26 cellular contexts compared by ENCODE assay signal in genomic region chr1:26932536-26932935, GRCh38. TPM values are rescaled to one million over a fixed set of nuclear protein-coding genes. Genes with fewer than 3 reads are reported as not detected.
A peak's percentile ranks its signal among the peaks of the same experiment; 100 is the strongest.
DNase-seq lines count a peak whose midpoint lies in the region; ATAC-seq and TF ChIP-seq lines count a peak whose summit lies in the region.
"Had no signal": no experiment of that assay in that cellular context is flagged by ENCODE, and none has a peak within 500 bp of the region (broad histone marks: within the 10 kb centered on the region; RNA-seq: fewer than 3 reads in every experiment).

No MANE protein-coding gene starts in this region.

- H3K9me3 ChIP-seq in BLaER1 treated with 17β-estradiol and CSF1 and Interleukin-3, amounts not matched to agents 10 nM and 100 nM (replicated peaks in 1 of 11) = no peaks in the 10 kb centered on the region
- H3K9me3 ChIP-seq: A549, SJSA1 had no signal

- H4K20me1 ChIP-seq in BLaER1 treated with 17β-estradiol and CSF1 and Interleukin-3, amounts not matched to agents 10 nM and 100 nM = peaks cover 8 to 98% (median 54%) of the 10 kb centered on the region in 11 experiments; a peak in 18 of 22 replicates

- no peak overlapping the region for H3K4me3 ChIP-seq in BLaER1 treated with 17β-estradiol and CSF1 and Interleukin-3, amounts not matched to agents 10 nM and 100 nM
- no peak overlapping the region for H3K4me3 ChIP-seq in NB4 (ENCODE audit: low read depth, low read length)
- H3K4me3 ChIP-seq: A549, hepatocyte, SJSA1 had no signal

- intact Hi-C loops in natural killer cell (cut with micrococcal nuclease) = no loop called here

- ATAC-seq in GM19043 (IDR thresholded peaks at IDR 0.05; ENCODE audit: low read depth, unreplicated experiment) (peak; percentile 68), GM21786 (IDR thresholded peaks at IDR 0.05; ENCODE audit: unreplicated experiment) (no peak), natural killer cell (no peak)
- ATAC-seq in activated T-helper 17 cell treated with anti-CD3 and anti-CD28 coated beads, Interleukin-2, amount 50 U/mL, for 72 hours (replicated peaks) = no peak
- no peak for ATAC-seq in activated CD8-positive, alpha-beta memory T cell treated with anti-CD3 and anti-CD28 coated beads, Interleukin-2, amount 10 ng/mL, durations not matched to agents 7 days and 5 days
- ATAC-seq: A549; stimulated activated naive CD8-positive, alpha-beta T cell treated with anti-CD3 and anti-CD28 coated beads, Interleukin-15, amount 100 ng/mL, for 72 hours had no signal

- H3K36me3 ChIP-seq in BLaER1 treated with 17β-estradiol and CSF1 and Interleukin-3, amounts not matched to agents 10 nM and 100 nM = peaks cover 62 to 97% (median 94%) of the 10 kb centered on the region in 11 experiments

- no peak for TF ChIP-seq POLR2A in NB4 (IDR thresholded peaks at IDR 0.05; ENCODE audit: extremely low read depth, insufficient read length)

- DNase-seq in NB4 (ENCODE audit: low read depth) (peak; percentile 47), NCI-H345 (lab: John Stamatoyannopoulos, UW) (no peak), natural killer cell (no peak)
- no peak for DNase-seq in activated CD8-positive, alpha-beta memory T cell treated with anti-CD3 and anti-CD28 coated beads, Interleukin-2, amount 10 ng/mL, durations not matched to agents 7 days and 5 days
- DNase-seq: activated CD4-positive, alpha-beta T cell treated with anti-CD3 and anti-CD28 coated beads, Interleukin-2, amount 10 ng/mL, durations not matched to agents 7 days and 5 days; activated naive CD4-positive, alpha-beta T cell treated with anti-CD3 and anti-CD28 coated beads for 36 hours; activated T-cell treated with anti-CD3 and anti-CD28 coated beads for 4 hours; CD4-positive, CD25-positive, alpha-beta regulatory T cell; DMS53; kidney; midbrain; NCI-H1417 treated with DMSO at 0.1 percent for 48 hours; OCI-M1; retina; stimulated activated naive CD8-positive, alpha-beta T cell treated with anti-CD3 and anti-CD28 coated beads, Interleukin-15, amount 100 ng/mL, for 72 hours had no signal

- no peaks in the 10 kb centered on the region for H3K27me3 ChIP-seq in BLaER1 treated with 17β-estradiol and CSF1 and Interleukin-3, amounts not matched to agents 10 nM and 100 nM
- H3K27me3 ChIP-seq: hepatocyte, SJSA1 had no signal

- CTCF ChIA-PET in activated CD8-positive, alpha-beta memory T cell treated with anti-CD3 and anti-CD28 coated beads, Interleukin-2, amount 10 ng/mL, durations not matched to agents 7 days and 5 days (lab: Charles Lee) = no interaction called here

- H3K4me2 ChIP-seq in BLaER1 treated with 17β-estradiol and CSF1 and Interleukin-3, amounts not matched to agents 10 nM and 100 nM = peak overlapping the region in 7 of 11 experiments; percentile 9 to 74 (median 64); a peak in 12 of 22 replicates
- H3K4me2 ChIP-seq: A549, hepatocyte, KMS-11 had no signal

- H3K27ac Mint-ChIP-seq in activated T-helper 17 cell treated with anti-CD3 and anti-CD28 coated beads, Interleukin-2, amount 50 U/mL, for 72 hours = peak overlapping the region; percentile 38
- no peak overlapping the region for H3K27ac Mint-ChIP-seq in activated CD8-positive, alpha-beta memory T cell treated with anti-CD3 and anti-CD28 coated beads, Interleukin-2, amount 10 ng/mL, durations not matched to agents 7 days and 5 days
- H3K27ac Mint-ChIP-seq in natural killer cell = peak overlapping the region in 1 of 2 donors; percentile 36
- H3K27ac Mint-ChIP-seq: activated CD4-positive, alpha-beta T cell treated with anti-CD3 and anti-CD28 coated beads, Interleukin-2, amount 10 ng/mL, durations not matched to agents 7 days and 5 days; activated naive CD4-positive, alpha-beta T cell treated with anti-CD3 and anti-CD28 coated beads for 36 hours; CD4-positive, CD25-positive, alpha-beta regulatory T cell; stimulated activated naive CD8-positive, alpha-beta T cell treated with anti-CD3 and anti-CD28 coated beads, Interleukin-15, amount 100 ng/mL, for 72 hours had no signal

- H3K36me3 Mint-ChIP-seq in activated T-helper 17 cell treated with anti-CD3 and anti-CD28 coated beads, Interleukin-2, amount 50 U/mL, for 72 hours (ENCODE audit: low read depth) = peaks cover 80% of the 10 kb centered on the region
- H3K36me3 Mint-ChIP-seq in activated CD8-positive, alpha-beta memory T cell treated with anti-CD3 and anti-CD28 coated beads, Interleukin-2, amount 10 ng/mL, durations not matched to agents 7 days and 5 days = peaks cover 37% of the 10 kb centered on the region
- H3K36me3 Mint-ChIP-seq in natural killer cell = no peaks in the 10 kb centered on the region

- H3K27ac ChIP-seq in BLaER1 treated with 17β-estradiol and CSF1 and Interleukin-3, amounts not matched to agents 10 nM and 100 nM = peak overlapping the region in 6 of 11 experiments; percentile 34 to 70 (median 46); a peak in 11 of 22 replicates
- H3K27ac ChIP-seq: A549, hepatocyte, KMS-11, SJSA1 had no signal

- peaks cover 0 to 29% (median 15%) of the 10 kb centered on the region in 10 experiments; a peak in 15 of 20 replicates for H3K4me1 ChIP-seq in BLaER1 treated with 17β-estradiol and CSF1 and Interleukin-3, amounts not matched to agents 10 nM and 100 nM
- H3K4me1 ChIP-seq: A549, SJSA1 had no signal

- no peak overlapping the region for H3K4me3 Mint-ChIP-seq in activated T-helper 17 cell treated with anti-CD3 and anti-CD28 coated beads, Interleukin-2, amount 50 U/mL, for 72 hours
- H3K4me3 Mint-ChIP-seq in activated CD8-positive, alpha-beta memory T cell treated with anti-CD3 and anti-CD28 coated beads, Interleukin-2, amount 10 ng/mL, durations not matched to agents 7 days and 5 days = no peak overlapping the region
- no peak overlapping the region for H3K4me3 Mint-ChIP-seq in natural killer cell
- H3K4me3 Mint-ChIP-seq: activated CD4-positive, alpha-beta T cell treated with anti-CD3 and anti-CD28 coated beads, Interleukin-2, amount 10 ng/mL, durations not matched to agents 7 days and 5 days; activated naive CD4-positive, alpha-beta T cell treated with anti-CD3 and anti-CD28 coated beads for 36 hours; stimulated activated naive CD8-positive, alpha-beta T cell treated with anti-CD3 and anti-CD28 coated beads, Interleukin-15, amount 100 ng/mL, for 72 hours had no signal

- H3K4me1 Mint-ChIP-seq in activated T-helper 17 cell treated with anti-CD3 and anti-CD28 coated beads, Interleukin-2, amount 50 U/mL, for 72 hours = no peaks in the 10 kb centered on the region
- no peaks in the 10 kb centered on the region for H3K4me1 Mint-ChIP-seq in activated CD8-positive, alpha-beta memory T cell treated with anti-CD3 and anti-CD28 coated beads, Interleukin-2, amount 10 ng/mL, durations not matched to agents 7 days and 5 days
- H3K4me1 Mint-ChIP-seq in natural killer cell = peaks cover 4 to 7% of the 10 kb centered on the region in 2 donors
- H3K4me1 Mint-ChIP-seq: activated CD4-positive, alpha-beta T cell treated with anti-CD3 and anti-CD28 coated beads, Interleukin-2, amount 10 ng/mL, durations not matched to agents 7 days and 5 days; stimulated activated naive CD8-positive, alpha-beta T cell treated with anti-CD3 and anti-CD28 coated beads, Interleukin-15, amount 100 ng/mL, for 72 hours had no signal

- H3K9me3 Mint-ChIP-seq in activated T-helper 17 cell treated with anti-CD3 and anti-CD28 coated beads, Interleukin-2, amount 50 U/mL, for 72 hours = no peaks in the 10 kb centered on the region
- H3K9me3 Mint-ChIP-seq in activated CD8-positive, alpha-beta memory T cell treated with anti-CD3 and anti-CD28 coated beads, Interleukin-2, amount 10 ng/mL, durations not matched to agents 7 days and 5 days (ENCODE audit: low read depth) = no peaks in the 10 kb centered on the region
- no peaks in the 10 kb centered on the region for H3K9me3 Mint-ChIP-seq in natural killer cell
- H3K9me3 Mint-ChIP-seq: activated CD4-positive, alpha-beta T cell treated with anti-CD3 and anti-CD28 coated beads, Interleukin-2, amount 10 ng/mL, durations not matched to agents 7 days and 5 days; activated naive CD4-positive, alpha-beta T cell treated with anti-CD3 and anti-CD28 coated beads for 36 hours; CD4-positive, CD25-positive, alpha-beta regulatory T cell; stimulated activated naive CD8-positive, alpha-beta T cell treated with anti-CD3 and anti-CD28 coated beads, Interleukin-15, amount 100 ng/mL, for 72 hours had no signal

- no peaks in the 10 kb centered on the region for H3K27me3 Mint-ChIP-seq in activated T-helper 17 cell treated with anti-CD3 and anti-CD28 coated beads, Interleukin-2, amount 50 U/mL, for 72 hours
- no peaks in the 10 kb centered on the region for H3K27me3 Mint-ChIP-seq in activated CD8-positive, alpha-beta memory T cell treated with anti-CD3 and anti-CD28 coated beads, Interleukin-2, amount 10 ng/mL, durations not matched to agents 7 days and 5 days
- no peaks in the 10 kb centered on the region for H3K27me3 Mint-ChIP-seq in natural killer cell (ENCODE audit: low read depth in 2 of 2)
- H3K27me3 Mint-ChIP-seq: activated CD4-positive, alpha-beta T cell treated with anti-CD3 and anti-CD28 coated beads, Interleukin-2, amount 10 ng/mL, durations not matched to agents 7 days and 5 days; CD4-positive, CD25-positive, alpha-beta regulatory T cell; stimulated activated naive CD8-positive, alpha-beta T cell treated with anti-CD3 and anti-CD28 coated beads, Interleukin-15, amount 100 ng/mL, for 72 hours had no signal

- TF ChIP-seq CTCF in NB4 (IDR thresholded peaks at IDR 0.05; ENCODE audit: low read depth, low read length) (no peak), natural killer cell (IDR thresholded peaks at IDR 0.05) (no peak)

- peak overlapping the region in 2 of 11 experiments; percentile 37 to 53; a peak in 5 of 22 replicates for H3K9ac ChIP-seq in BLaER1 treated with 17β-estradiol and CSF1 and Interleukin-3, amounts not matched to agents 10 nM and 100 nM
- H3K9ac ChIP-seq: KMS-11 had no signal

RNA-seq across cellular contexts. Expression of gene NUDC, which starts 11.0 kb away (rescaled TPM):
- 100 to 1,000 TPM in 1 of 2 donors, 10 to 100 TPM in 1; 45.0 to 108 TPM for total RNA-seq in activated T-helper 17 cell treated with anti-CD3 and anti-CD28 coated beads, Interleukin-2, amount 50 U/mL, for 72 hours
- 10 to 100 TPM; 88.8 to 91.6 TPM for total RNA-seq in activated CD8-positive, alpha-beta memory T cell treated with anti-CD3 and anti-CD28 coated beads, Interleukin-2, amount 10 ng/mL, durations not matched to agents 7 days and 5 days
- total RNA-seq in natural killer cell = 10 to 100 TPM; 43.6 to 46.6 (median 43.7) TPM

RNA-seq across cellular contexts. Expression of gene NR0B2, which starts 18.8 kb away (rescaled TPM):
- not detected for total RNA-seq in activated T-helper 17 cell treated with anti-CD3 and anti-CD28 coated beads, Interleukin-2, amount 50 U/mL, for 72 hours
- not detected for total RNA-seq in activated CD8-positive, alpha-beta memory T cell treated with anti-CD3 and anti-CD28 coated beads, Interleukin-2, amount 10 ng/mL, durations not matched to agents 7 days and 5 days
- not detected for total RNA-seq in natural killer cell
- total RNA-seq: activated CD4-positive, alpha-beta T cell treated with anti-CD3 and anti-CD28 coated beads, Interleukin-2, amount 10 ng/mL, durations not matched to agents 7 days and 5 days; activated naive CD4-positive, alpha-beta T cell treated with anti-CD3 and anti-CD28 coated beads for 36 hours; CD4-positive, CD25-positive, alpha-beta regulatory T cell; chondrocyte; H1; SJSA1; urinary bladder had no signal

RNA-seq across cellular contexts. Expression of gene KDF1, which starts 27.7 kb away (rescaled TPM):
- total RNA-seq in activated T-helper 17 cell treated with anti-CD3 and anti-CD28 coated beads, Interleukin-2, amount 50 U/mL, for 72 hours = not detected
- total RNA-seq in activated CD8-positive, alpha-beta memory T cell treated with anti-CD3 and anti-CD28 coated beads, Interleukin-2, amount 10 ng/mL, durations not matched to agents 7 days and 5 days = not detected
- under 1 TPM in 2 of 3 donors, not detected in 1; 0.20 to 0.52 TPM for total RNA-seq in natural killer cell
- total RNA-seq: activated CD4-positive, alpha-beta T cell treated with anti-CD3 and anti-CD28 coated beads, Interleukin-2, amount 10 ng/mL, durations not matched to agents 7 days and 5 days; chondrocyte; SJSA1 had no signal

RNA-seq across cellular contexts. Expression of gene GPATCH3, which starts 32.3 kb away (rescaled TPM):
- total RNA-seq in activated T-helper 17 cell treated with anti-CD3 and anti-CD28 coated beads, Interleukin-2, amount 50 U/mL, for 72 hours = 10 to 100 TPM in 1 of 2 donors, 1 to 10 TPM in 1; 9.4 to 13.4 TPM
- total RNA-seq in activated CD8-positive, alpha-beta memory T cell treated with anti-CD3 and anti-CD28 coated beads, Interleukin-2, amount 10 ng/mL, durations not matched to agents 7 days and 5 days = 10 to 100 TPM; 15.0 to 17.0 TPM
- total RNA-seq in natural killer cell = 10 to 100 TPM; 25.5 to 41.3 (median 34.6) TPM

RNA-seq across cellular contexts. Expression of gene GPN2, which starts 42.5 kb away (rescaled TPM):
- 10 to 100 TPM; 44.8 to 61.4 TPM for total RNA-seq in activated T-helper 17 cell treated with anti-CD3 and anti-CD28 coated beads, Interleukin-2, amount 50 U/mL, for 72 hours
- 10 to 100 TPM; 32.9 to 41.1 TPM for total RNA-seq in activated CD8-positive, alpha-beta memory T cell treated with anti-CD3 and anti-CD28 coated beads, Interleukin-2, amount 10 ng/mL, durations not matched to agents 7 days and 5 days
- 10 to 100 TPM; 32.4 to 42.6 (median 37.9) TPM for total RNA-seq in natural killer cell
